Comparison of ENCODE assay signal across 8 cellular contexts in the genomic region with DNA sequence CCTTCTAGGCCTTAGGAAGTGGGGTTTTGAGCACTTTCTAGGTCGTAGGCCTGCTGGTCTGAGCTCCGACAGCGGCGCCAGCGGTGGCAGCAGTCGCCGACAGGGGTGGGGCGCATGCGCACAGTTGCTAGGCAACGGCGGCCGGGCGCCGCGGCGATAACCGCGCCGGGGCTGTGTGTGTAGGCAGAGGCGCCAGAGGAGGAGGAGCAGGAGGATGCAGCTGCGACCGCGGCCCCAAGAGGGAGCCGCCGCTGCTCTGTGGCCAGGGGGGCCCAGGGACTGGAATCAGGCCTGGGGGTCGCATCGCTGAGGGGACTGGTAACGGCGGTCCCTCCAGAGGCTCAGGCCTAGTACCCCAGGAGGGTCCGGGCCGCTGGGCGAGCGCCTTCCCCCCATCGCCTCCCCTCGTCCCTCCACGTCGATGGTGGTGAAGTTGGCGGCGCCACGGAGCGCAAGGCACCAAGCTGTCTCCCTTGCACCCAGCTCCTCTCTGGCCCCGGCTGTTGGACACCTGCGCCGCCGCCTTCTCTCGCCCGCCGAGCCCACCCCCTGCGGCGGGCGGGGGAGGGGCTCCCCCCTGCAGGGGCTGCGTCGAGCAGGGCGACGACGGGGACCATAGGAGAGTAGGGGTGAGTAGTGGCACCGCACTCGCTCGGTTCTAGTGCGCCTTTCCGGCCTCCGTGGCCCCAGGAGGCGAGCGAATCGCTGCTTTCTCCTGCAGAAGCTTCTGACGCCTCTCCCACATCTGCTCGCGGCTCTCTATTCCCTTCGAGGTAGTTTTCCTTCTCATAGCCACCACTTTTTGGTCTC. TPM values are rescaled to one million over a fixed set of nuclear protein-coding genes. Genes with fewer than 3 reads are reported as not detected.
A peak's percentile ranks its signal among the peaks of the same experiment; 100 is the strongest.
DNase-seq lines count a peak whose midpoint lies in the region; ATAC-seq and FAIRE-seq lines count a peak whose summit lies in the region.

Gene ZC3H12B (plus strand): TSS at position 186 of the 810 bp plus-strand sequence.

- H3K4me3 ChIP-seq in right cardiac atrium (ENCODE audit: low read length) = peak within 1 kb of the TSS; percentile 70

- intact Hi-C loops in right cardiac atrium (cut with DNase I) = no loop called here

- no peaks in the 10 kb centered on the region for H3K27me3 ChIP-seq in right cardiac atrium (ENCODE audit: control insufficient read depth, insufficient read depth)

- DNase-seq in C1 segment of cervical spinal cord (lab: John Stamatoyannopoulos, UW) (peak in 13 of 14 donors; percentile 8 to 77 (median 55)), SW 1271 (lab: John Stamatoyannopoulos, UW) (peak; percentile 54 to 80), amniotic epithelial cell (ENCODE audit: low read depth) (peak; percentile 10), right cardiac atrium (peak; percentile 79 to 93 (median 92)), pulmonary artery endothelial cell (ENCODE audit: low read depth, low spot score) (peak; percentile 3), urothelium cell line (ENCODE audit: low spot score) (peak; percentile 90)

- H3K9me3 ChIP-seq in right cardiac atrium (ENCODE audit: control insufficient read depth, low read length) = no peaks in the 10 kb centered on the region

- H3K27ac ChIP-seq in right cardiac atrium (ENCODE audit: low read length) = peak within 1 kb of the TSS; percentile 66

- ATAC-seq in GM19395 (IDR thresholded peaks at IDR 0.05; ENCODE audit: unreplicated experiment) (peak; percentile 95), HG03565 (IDR thresholded peaks at IDR 0.05; ENCODE audit: unreplicated experiment) (peak; percentile 96), right cardiac atrium (peak; percentile 98 to 99)

- no peaks in the 10 kb centered on the region for H3K4me1 ChIP-seq in right cardiac atrium (ENCODE audit: control insufficient read depth, insufficient read depth, low read length)

- under 1% methylated on average over 65 of the region's 69 CpGs for WGBS in right cardiac atrium

- no peak for FAIRE-seq in urothelium cell line (lab: Jason Lieb, UNC)

RNA-seq across cellular contexts. Expression of gene ZC3H12B, which starts in this region (rescaled TPM):
- total RNA-seq in right cardiac atrium (1 to 10 TPM; 1.6 to 2.4 (median 1.7) TPM), pulmonary artery endothelial cell (not detected in 2 replicates)
- polyA plus RNA-seq in right cardiac atrium = 0.18 TPM

Comparison
In these comparisons a context has a peak if more than half of its experiments do, and no peak if none do; other contexts are left out.
1. Peak in every context shown above with its lines: DNase-seq, ATAC-seq, H3K4me3 ChIP-seq and H3K27ac ChIP-seq.
2. Peak in DNase-seq in pulmonary artery endothelial cell; RNA of the gene not detected or under 1 TPM.
3. DNase-seq: peak in every context shown above with its lines; median percentile 92 in right cardiac atrium; 90 in urothelium cell line; 67 in SW 1271; 55 in C1 segment of cervical spinal cord; 10 in amniotic epithelial cell; 3 in pulmonary artery endothelial cell.